Comparison of ENCODE assay signal across 19 cellular contexts in genomic region chr6:137779982-137780381, GRCh38.
DNase-seq lines count a peak whose midpoint lies in the region; ATAC-seq and TF ChIP-seq lines count a peak whose summit lies in the region.
"Had no signal": no experiment of that assay in that cellular context is flagged by ENCODE, and none has a peak within 500 bp of the region (broad histone marks: within the 10 kb centered on the region; RNA-seq: fewer than 3 reads in every experiment).

No MANE protein-coding gene starts in this region.

- H3K4me2 ChIP-seq in GM23338 = no peak overlapping the region
- H3K4me2 ChIP-seq: BLaER1 treated with 17β-estradiol and CSF1 and Interleukin-3, amounts not matched to agents 10 nM and 100 nM had no signal

- H3K27ac Mint-ChIP-seq in GM23338 = no peak overlapping the region
- H3K27ac Mint-ChIP-seq in CD8-positive, alpha-beta memory T cell = peak overlapping the region in 4 of 8 donors; percentile 2 to 88 (median 43)
- H3K27ac Mint-ChIP-seq: activated CD4-positive, alpha-beta T cell treated with anti-CD3 and anti-CD28 coated beads, Interleukin-2, amount 10 ng/mL, durations not matched to agents 24 days and 14 days; activated T-cell treated with anti-CD3 and anti-CD28 coated beads, Interleukin-2, amount 50 U/mL, for 24 hours; stimulated activated naive CD8-positive, alpha-beta T cell treated with anti-CD3 and anti-CD28 coated beads, Interleukin-15, Interleukin-2, amounts not matched to agents 100 ng/mL and 50 ng/mL, for 24 hours had no signal

- H3K27me3 ChIP-seq in GM23338 (ENCODE audit: insufficient read depth) (no peaks in the 10 kb centered on the region), colonic mucosa (no peaks in the 10 kb centered on the region), stomach smooth muscle (ENCODE audit: control insufficient read depth in 1 of 2, insufficient read depth in 2 of 2, low read length in 2 of 2) (no peaks in the 10 kb centered on the region)
- no peaks in the 10 kb centered on the region for H3K27me3 ChIP-seq in CD8-positive, alpha-beta memory T cell (ENCODE audit: insufficient read depth, low read length, poor library complexity, severe bottlenecking)
- H3K27me3 ChIP-seq: BLaER1 treated with 17β-estradiol and CSF1 and Interleukin-3, amounts not matched to agents 10 nM and 100 nM; body of pancreas; thyroid gland had no signal

- DNase-seq in GM23338 (ENCODE audit: low spot score) (no peak), colonic mucosa (no peak), mucosa of descending colon (no peak), RWPE1 (ENCODE audit: low spot score) (no peak), anterior cingulate cortex (lab: John Stamatoyannopoulos, UW) (no peak)
- DNase-seq in CD8-positive, alpha-beta memory T cell = no peak
- DNase-seq: activated CD4-positive, alpha-beta T cell treated with anti-CD3 and anti-CD28 coated beads, Interleukin-2, amount 10 ng/mL, durations not matched to agents 24 days and 14 days; activated gamma-delta T cell; activated T-cell treated with anti-CD3 and anti-CD28 coated beads, Interleukin-2, amount 50 U/mL, for 24 hours; body of pancreas; DMS79; head of caudate nucleus; NCI-H510A; thyroid gland had no signal

- no peak overlapping the region for H3K4me3 Mint-ChIP-seq in GM23338
- peak overlapping the region in 1 of 7 donors; percentile 60 for H3K4me3 Mint-ChIP-seq in CD8-positive, alpha-beta memory T cell
- H3K4me3 Mint-ChIP-seq: activated CD4-positive, alpha-beta T cell treated with anti-CD3 and anti-CD28 coated beads, Interleukin-2, amount 10 ng/mL, durations not matched to agents 24 days and 14 days; activated T-cell treated with anti-CD3 and anti-CD28 coated beads, Interleukin-2, amount 50 U/mL, for 24 hours; stimulated activated naive CD8-positive, alpha-beta T cell treated with anti-CD3 and anti-CD28 coated beads, Interleukin-15, Interleukin-2, amounts not matched to agents 100 ng/mL and 50 ng/mL, for 24 hours had no signal

- peaks cover 12% of the 10 kb centered on the region for H3K4me1 Mint-ChIP-seq in GM23338
- no peaks in the 10 kb centered on the region for H3K4me1 Mint-ChIP-seq in CD8-positive, alpha-beta memory T cell

- H3K9me2 ChIP-seq in GM23338 (ENCODE audit: insufficient read depth) = no peaks in the 10 kb centered on the region

- H3K4me3 ChIP-seq in GM23338 = no peak overlapping the region
- H3K4me3 ChIP-seq in colonic mucosa = no peak overlapping the region
- H3K4me3 ChIP-seq in mucosa of descending colon = no peak overlapping the region
- H3K4me3 ChIP-seq in stomach smooth muscle (ENCODE audit: low read length in 2 of 2) = peak overlapping the region in 1 of 2 donors; percentile 24
- no peak overlapping the region for H3K4me3 ChIP-seq in CD8-positive, alpha-beta memory T cell (ENCODE audit: low read length)
- H3K4me3 ChIP-seq: BLaER1 treated with 17β-estradiol and CSF1 and Interleukin-3, amounts not matched to agents 10 nM and 100 nM; body of pancreas; prostate gland; thyroid gland had no signal

- POLR2A ChIA-PET in RWPE1 (lab: Yijun Ruan, JAX; ENCODE audit: low non-redundant PET) = no interaction called here
- POLR2A ChIA-PET in CD8-positive, alpha-beta memory T cell (lab: Charles Lee) = no interaction called here

- no peaks in the 10 kb centered on the region; the same call in 1 of the 2 replicates for H4K20me1 ChIP-seq in GM23338 (replicated peaks; ENCODE audit: insufficient read depth)
- H4K20me1 ChIP-seq: BLaER1 treated with 17β-estradiol and CSF1 and Interleukin-3, amounts not matched to agents 10 nM and 100 nM had no signal

- H3K9me3 ChIP-seq in colonic mucosa (no peaks in the 10 kb centered on the region), mucosa of descending colon (no peaks in the 10 kb centered on the region), stomach smooth muscle (ENCODE audit: control insufficient read depth in 2 of 2, low read length in 2 of 2) (no peaks in the 10 kb centered on the region)
- no peaks in the 10 kb centered on the region for H3K9me3 ChIP-seq in CD8-positive, alpha-beta memory T cell (ENCODE audit: low read length)
- H3K9me3 ChIP-seq: body of pancreas, prostate gland, thyroid gland had no signal

- H3K9ac ChIP-seq in colonic mucosa (ENCODE audit: low read depth in 2 of 2, low read length in 2 of 2) (peak overlapping the region in 1 of 2 donors; percentile 39), stomach smooth muscle (ENCODE audit: low read length in 2 of 2) (peak overlapping the region; percentile 36 to 56)
- H3K9ac ChIP-seq: BLaER1 treated with 17β-estradiol and CSF1 and Interleukin-3, amounts not matched to agents 10 nM and 100 nM had no signal

- no peaks in the 10 kb centered on the region for H3K36me3 Mint-ChIP-seq in GM23338 (ENCODE audit: low read depth)
- peaks cover 0 to 2% (median 0%) of the 10 kb centered on the region in 3 donors for H3K36me3 Mint-ChIP-seq in CD8-positive, alpha-beta memory T cell

- peak overlapping the region; percentile 69 for H2AFZ ChIP-seq in GM23338

- H3F3A ChIP-seq in GM23338 (replicated peaks; ENCODE audit: low read depth) = no peaks in the 10 kb centered on the region

- H3K79me2 ChIP-seq in GM23338 (replicated peaks; ENCODE audit: insufficient read depth) = no peaks in the 10 kb centered on the region

- H3K9me3 Mint-ChIP-seq in GM23338 = no peaks in the 10 kb centered on the region
- no peaks in the 10 kb centered on the region for H3K9me3 Mint-ChIP-seq in CD8-positive, alpha-beta memory T cell
- H3K9me3 Mint-ChIP-seq: activated CD4-positive, alpha-beta T cell treated with anti-CD3 and anti-CD28 coated beads, Interleukin-2, amount 10 ng/mL, durations not matched to agents 24 days and 14 days; activated T-cell treated with anti-CD3 and anti-CD28 coated beads, Interleukin-2, amount 50 U/mL, for 24 hours; stimulated activated naive CD8-positive, alpha-beta T cell treated with anti-CD3 and anti-CD28 coated beads, Interleukin-15, Interleukin-2, amounts not matched to agents 100 ng/mL and 50 ng/mL, for 24 hours had no signal

- H3K27me3 Mint-ChIP-seq in GM23338 (ENCODE audit: insufficient read depth, low read depth, poor library complexity) = peaks cover 5% of the 10 kb centered on the region
- H3K27me3 Mint-ChIP-seq in CD8-positive, alpha-beta memory T cell = peaks cover 0 to 2% of the 10 kb centered on the region in 2 donors
- H3K27me3 Mint-ChIP-seq: activated CD4-positive, alpha-beta T cell treated with anti-CD3 and anti-CD28 coated beads, Interleukin-2, amount 10 ng/mL, durations not matched to agents 24 days and 14 days; activated T-cell treated with anti-CD3 and anti-CD28 coated beads, Interleukin-2, amount 50 U/mL, for 24 hours; stimulated activated naive CD8-positive, alpha-beta T cell treated with anti-CD3 and anti-CD28 coated beads, Interleukin-15, Interleukin-2, amounts not matched to agents 100 ng/mL and 50 ng/mL, for 24 hours had no signal

- H3K27ac ChIP-seq in GM23338 (ENCODE audit: low read depth) (no peak overlapping the region), colonic mucosa (peak overlapping the region; percentile 48), stomach smooth muscle (ENCODE audit: low read length) (peak overlapping the region; percentile 88), RWPE1 (no peak overlapping the region)
- H3K27ac ChIP-seq in CD8-positive, alpha-beta memory T cell (ENCODE audit: low read depth, low read length) = no peak overlapping the region
- H3K27ac ChIP-seq: BLaER1 treated with 17β-estradiol and CSF1 and Interleukin-3, amounts not matched to agents 10 nM and 100 nM; body of pancreas; prostate gland had no signal

- H3K4me1 ChIP-seq in GM23338 (ENCODE audit: insufficient read depth) = no peaks in the 10 kb centered on the region
- no peaks in the 10 kb centered on the region for H3K4me1 ChIP-seq in colonic mucosa
- no peaks in the 10 kb centered on the region for H3K4me1 ChIP-seq in mucosa of descending colon (ENCODE audit: low read depth)
- peaks cover 29% of the 10 kb centered on the region for H3K4me1 ChIP-seq in stomach smooth muscle (ENCODE audit: control insufficient read depth, insufficient read depth, low read length)
- no peaks in the 10 kb centered on the region for H3K4me1 ChIP-seq in CD8-positive, alpha-beta memory T cell (ENCODE audit: insufficient read depth, low read length)
- H3K4me1 ChIP-seq: body of pancreas, prostate gland, thyroid gland had no signal

- TF ChIP-seq CTCF in GM23338 (conservative IDR thresholded peaks at IDR 0.05; ENCODE audit: low read depth in 2 of 2) = no peak
- TF ChIP-seq CTCF in colonic mucosa (IDR thresholded peaks at IDR 0.05) = no peak
- no peak for TF ChIP-seq CTCF in mucosa of descending colon (IDR thresholded peaks at IDR 0.05)
- TF ChIP-seq CTCF in RWPE1 (conservative IDR thresholded peaks at IDR 0.05; ENCODE audit: low read depth) = no peak

- H3K36me3 ChIP-seq in GM23338 (ENCODE audit: insufficient read depth) (no peaks in the 10 kb centered on the region), colonic mucosa (no peaks in the 10 kb centered on the region), mucosa of descending colon (ENCODE audit: low read depth) (no peaks in the 10 kb centered on the region), stomach smooth muscle (ENCODE audit: control insufficient read depth in 2 of 2, insufficient read depth in 2 of 2, low read length in 2 of 2) (no peaks in the 10 kb centered on the region)
- no peaks in the 10 kb centered on the region for H3K36me3 ChIP-seq in CD8-positive, alpha-beta memory T cell (ENCODE audit: insufficient read depth, low read length)
- H3K36me3 ChIP-seq: BLaER1 treated with 17β-estradiol and CSF1 and Interleukin-3, amounts not matched to agents 10 nM and 100 nM; prostate gland; thyroid gland had no signal

- ATAC-seq in GM23338 = no peak
- ATAC-seq in mucosa of descending colon = peak; percentile 15
- ATAC-seq: body of pancreas, Right ventricle myocardium inferior had no signal

- CTCF ChIA-PET in RWPE1 (lab: Yijun Ruan, JAX) = no interaction called here
- CTCF ChIA-PET in CD8-positive, alpha-beta memory T cell (lab: Charles Lee) = interaction anchor here (1.5 kb wide), 1 partner anchor 9 kb away, joined by 4 read pairs; no protein-coding TSS in a partner anchor

- intact Hi-C loops in colonic mucosa (cut with DNase I) = no loop called here
- intact Hi-C loops in mucosa of descending colon (cut with DNase I, micrococcal nuclease) = no loop called here

TF ChIP-seq in GM23338, 12 proteins besides CTCF, POLR2A, EP300 and RAD21 (continues in another document):
- TF ChIP-seq POLR2AphosphoS5 (IDR thresholded peaks at IDR 0.05; ENCODE audit: low read depth) = no peak

Comparison
In these comparisons a context has a peak if more than half of its experiments do, and no peak if none do; other contexts are left out.
1. H3K27ac ChIP-seq: peak in colonic mucosa (single experiment) and stomach smooth muscle (single experiment); none in GM23338 (single experiment), RWPE1 (single experiment) and CD8-positive, alpha-beta memory T cell (single experiment).